Comparison of ENCODE assay signal across 9 cellular contexts in the genomic region with DNA sequence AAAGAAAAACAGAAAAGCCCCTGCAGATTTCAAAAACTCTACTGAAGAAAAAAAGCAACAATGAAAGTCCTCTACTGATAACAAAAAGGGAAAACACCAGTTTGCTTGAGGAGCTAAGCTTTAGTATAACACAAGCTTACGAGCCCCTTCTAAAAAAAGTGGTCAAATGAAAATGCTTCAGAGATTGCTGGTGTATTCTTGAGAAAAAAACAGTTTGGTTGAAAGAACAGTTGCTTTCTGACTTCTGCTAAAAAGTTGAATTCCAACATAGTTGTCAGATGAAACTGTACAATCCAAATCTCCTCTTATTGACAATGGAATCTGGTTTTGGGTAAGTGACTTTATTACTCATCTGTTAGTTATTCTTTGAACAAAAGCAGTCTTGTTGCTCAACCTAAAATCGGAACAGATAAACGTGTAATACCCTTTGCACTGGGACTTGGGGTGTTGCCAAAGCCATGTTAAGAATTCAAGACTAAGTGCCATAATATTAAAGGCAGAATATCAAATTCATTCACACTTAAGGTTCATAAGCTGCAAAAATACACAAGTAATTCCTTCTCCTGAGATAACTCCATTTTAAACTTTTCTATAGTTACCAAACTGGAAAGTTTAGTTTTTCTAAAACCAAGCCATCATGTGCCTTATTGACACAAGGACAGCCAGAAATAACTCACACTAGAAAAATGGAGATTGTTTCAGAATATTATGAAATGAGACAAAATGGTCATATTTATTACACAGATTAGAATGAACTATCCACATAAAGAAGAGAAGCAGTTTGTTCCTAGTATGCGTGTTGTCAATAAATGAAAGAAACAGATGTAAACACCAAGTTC. TPM values are rescaled to one million over a fixed set of nuclear protein-coding genes. Genes with fewer than 3 reads are reported as not detected.
DNase-seq lines count a peak whose midpoint lies in the region; ATAC-seq and TF ChIP-seq lines count a peak whose summit lies in the region.
"Had no signal": no experiment of that assay in that cellular context is flagged by ENCODE, and none has a peak within 500 bp of the region (broad histone marks: within the 10 kb centered on the region; RNA-seq: fewer than 3 reads in every experiment).

No MANE protein-coding gene starts in this region.

- H4K20me1 ChIP-seq in SK-N-SH (ENCODE audit: insufficient read depth), result no peaks in the 10 kb centered on the region
- H4K20me1 ChIP-seq in MM.1S (ENCODE audit: insufficient read depth, low read length), result no peaks in the 10 kb centered on the region
- H4K20me1 ChIP-seq: BLaER1 treated with 17β-estradiol and CSF1 and Interleukin-3, amounts not matched to agents 10 nM and 100 nM had no signal

- TF ChIP-seq EP300 in SK-N-SH (IDR thresholded peaks at IDR 0.05; ENCODE audit: borderline replicate concordance in 1 of 2, low read depth in 1 of 2, low read length in 1 of 2), result peak in 1 of 2 experiments; percentile 94; a peak in 2 of 4 replicates

- H3K27me3 Mint-ChIP-seq in activated CD4-positive, alpha-beta T cell treated with anti-CD3 and anti-CD28 coated beads for 36 hours, result no peaks in the 10 kb centered on the region
- H3K27me3 Mint-ChIP-seq in endothelial cell (ENCODE audit: unreplicated experiment), result no peaks in the 10 kb centered on the region

- intact Hi-C loops in activated CD4-positive, alpha-beta T cell treated with anti-CD3 and anti-CD28 coated beads for 36 hours (cut with DNase I, micrococcal nuclease), result no loop called here
- intact Hi-C loops in left lung (cut with DNase I), result no loop called here

- WGBS in SK-N-SH (ENCODE audit: low lambda C conversion rate), result 25% methylated on average over 4 of the region's 4 CpGs

- no peak for ATAC-seq in activated CD4-positive, alpha-beta T cell treated with anti-CD3 and anti-CD28 coated beads for 36 hours
- ATAC-seq in HG02840 (IDR thresholded peaks at IDR 0.05; ENCODE audit: low FRiP score, unreplicated experiment) (peak; percentile 42), left lung (peak; percentile 73)

- no peaks in the 10 kb centered on the region for H3K9me3 Mint-ChIP-seq in activated CD4-positive, alpha-beta T cell treated with anti-CD3 and anti-CD28 coated beads for 36 hours (ENCODE audit: low read depth)
- H3K9me3 Mint-ChIP-seq in endothelial cell (ENCODE audit: unreplicated experiment), result no peaks in the 10 kb centered on the region

- H3K9ac ChIP-seq in SK-N-SH (peak overlapping the region; percentile 77), MM.1S (ENCODE audit: low read length) (no peak overlapping the region)
- H3K9ac ChIP-seq: BLaER1 treated with 17β-estradiol and CSF1 and Interleukin-3, amounts not matched to agents 10 nM and 100 nM had no signal

- H3K27me3 ChIP-seq in SK-N-SH (ENCODE audit: insufficient read depth) (no peaks in the 10 kb centered on the region), left lung (peaks cover 0 to 8% of the 10 kb centered on the region in 2 donors), MM.1S (replicated peaks; ENCODE audit: insufficient read depth, low read length) (no peaks in the 10 kb centered on the region)
- H3K27me3 ChIP-seq: BLaER1 treated with 17β-estradiol and CSF1 and Interleukin-3, amounts not matched to agents 10 nM and 100 nM had no signal

- no peaks in the 10 kb centered on the region for H3K36me3 ChIP-seq in SK-N-SH (replicated peaks in 1 of 2; ENCODE audit: control insufficient read depth in 1 of 2, insufficient read depth in 2 of 2, low read length in 1 of 2)
- H3K36me3 ChIP-seq in left lung, result no peaks in the 10 kb centered on the region
- H3K36me3 ChIP-seq in MM.1S (replicated peaks; ENCODE audit: insufficient read depth, low read length), result no peaks in the 10 kb centered on the region
- H3K36me3 ChIP-seq: BLaER1 treated with 17β-estradiol and CSF1 and Interleukin-3, amounts not matched to agents 10 nM and 100 nM had no signal

- H3K4me3 ChIP-seq in SK-N-SH (ENCODE audit: low read depth in 2 of 2, low read length in 1 of 2) (peak overlapping the region; percentile 25 to 47; a peak in 3 of 4 replicates), left lung (no peak overlapping the region), MM.1S (ENCODE audit: low read length) (no peak overlapping the region)
- H3K4me3 ChIP-seq: BLaER1 treated with 17β-estradiol and CSF1 and Interleukin-3, amounts not matched to agents 10 nM and 100 nM had no signal

- H3K4me3 Mint-ChIP-seq in activated CD4-positive, alpha-beta T cell treated with anti-CD3 and anti-CD28 coated beads for 36 hours, result peak overlapping the region; percentile 41
- no peak overlapping the region for H3K4me3 Mint-ChIP-seq in endothelial cell (ENCODE audit: unreplicated experiment)

- no peak for TF ChIP-seq RAD21 in SK-N-SH (IDR thresholded peaks at IDR 0.05; ENCODE audit: low read length)

- H3K9me2 ChIP-seq in SK-N-SH (no peaks in the 10 kb centered on the region), MM.1S (replicated peaks; ENCODE audit: insufficient read depth, low read length) (no peaks in the 10 kb centered on the region)

- peak overlapping the region; percentile 19; the same call in 1 of the 2 replicates for H2AFZ ChIP-seq in SK-N-SH (ENCODE audit: low read depth)
- H2AFZ ChIP-seq in MM.1S (ENCODE audit: low read length), result no peak overlapping the region

- CTCF ChIA-PET in activated CD4-positive, alpha-beta T cell treated with anti-CD3 and anti-CD28 coated beads for 36 hours (lab: Charles Lee), result interaction anchor here (1.1 kb wide), 1 partner anchor 278 kb away, joined by 4 read pairs; no protein-coding TSS in a partner anchor
- CTCF ChIA-PET in SK-N-SH (lab: Yijun Ruan, JAX), result no interaction called here

- H3K4me1 Mint-ChIP-seq in activated CD4-positive, alpha-beta T cell treated with anti-CD3 and anti-CD28 coated beads for 36 hours, result peaks cover 26% of the 10 kb centered on the region
- peaks cover 12% of the 10 kb centered on the region for H3K4me1 Mint-ChIP-seq in endothelial cell (ENCODE audit: unreplicated experiment)

- POLR2A ChIA-PET in activated CD4-positive, alpha-beta T cell treated with anti-CD3 and anti-CD28 coated beads for 36 hours (lab: Charles Lee), result interaction anchor here (0.7 kb wide), 1 partner anchor 336 kb away, joined by 8 read pairs; no protein-coding TSS in a partner anchor
- POLR2A ChIA-PET in SK-N-SH (lab: Yijun Ruan, JAX), result no interaction called here

- no peak for TF ChIP-seq CTCF in SK-N-SH (IDR thresholded peaks at IDR 0.05)
- no peak for TF ChIP-seq CTCF in left lung (IDR thresholded peaks at IDR 0.05)
- no peak for TF ChIP-seq CTCF in endothelial cell (IDR thresholded peaks at IDR 0.05; ENCODE audit: unreplicated experiment)
- TF ChIP-seq CTCF in MM.1S (IDR thresholded peaks at IDR 0.05; ENCODE audit: low read length), result no peak

- peak overlapping the region; percentile 44 for H3K27ac Mint-ChIP-seq in activated CD4-positive, alpha-beta T cell treated with anti-CD3 and anti-CD28 coated beads for 36 hours
- H3K27ac Mint-ChIP-seq in endothelial cell (ENCODE audit: unreplicated experiment), result no peak overlapping the region

- H3F3A ChIP-seq in SK-N-SH (replicated peaks; ENCODE audit: insufficient read depth), result peaks cover 28% of the 10 kb centered on the region
- peaks cover 13% of the 10 kb centered on the region for H3F3A ChIP-seq in MM.1S (ENCODE audit: insufficient read depth, low read length)

- H3K9me3 ChIP-seq in SK-N-SH (no peaks in the 10 kb centered on the region; the same call in 1 of the 2 replicates), left lung (no peaks in the 10 kb centered on the region), MM.1S (replicated peaks; ENCODE audit: insufficient read depth, low read length) (no peaks in the 10 kb centered on the region)

- no peaks in the 10 kb centered on the region for H3K36me3 Mint-ChIP-seq in activated CD4-positive, alpha-beta T cell treated with anti-CD3 and anti-CD28 coated beads for 36 hours (ENCODE audit: low read depth)
- no peaks in the 10 kb centered on the region for H3K36me3 Mint-ChIP-seq in endothelial cell (ENCODE audit: low read depth, unreplicated experiment)

- H3K27ac ChIP-seq in SK-N-SH (ENCODE audit: low read depth in 2 of 2, low read length in 1 of 2) (peak overlapping the region; percentile 80 to 97; a peak in 3 of 4 replicates), left lung (peak overlapping the region; percentile 30 to 49), MM.1S (ENCODE audit: low read length) (no peak overlapping the region)
- H3K27ac ChIP-seq: BLaER1 treated with 17β-estradiol and CSF1 and Interleukin-3, amounts not matched to agents 10 nM and 100 nM had no signal

- peak overlapping the region; percentile 73 for H3K4me2 ChIP-seq in SK-N-SH
- no peak overlapping the region for H3K4me2 ChIP-seq in MM.1S (ENCODE audit: low read depth, low read length)

- H3K79me2 ChIP-seq in SK-N-SH (ENCODE audit: insufficient read depth), result no peaks in the 10 kb centered on the region
- H3K79me2 ChIP-seq in MM.1S (ENCODE audit: low read length), result no peaks in the 10 kb centered on the region

- H3K4me1 ChIP-seq in SK-N-SH (ENCODE audit: control insufficient read depth in 1 of 2, insufficient read depth in 2 of 2, low read depth in 1 of 2, low read length in 1 of 2), result peaks cover 0 to 33% of the 10 kb centered on the region in 2 experiments; a peak in 3 of 4 replicates
- H3K4me1 ChIP-seq in left lung, result no peaks in the 10 kb centered on the region
- peaks cover 17% of the 10 kb centered on the region for H3K4me1 ChIP-seq in MM.1S (ENCODE audit: low read length)

- DNase-seq in activated CD4-positive, alpha-beta T cell treated with anti-CD3 and anti-CD28 coated beads for 36 hours, result no peak
- DNase-seq in activated CD4-positive, alpha-beta T cell treated with anti-CD3 and anti-CD28 coated beads for 1 hour, result no peak
- DNase-seq in SK-N-SH, result no peak
- DNase-seq in left lung, result no peak
- DNase-seq in endothelial cell (ENCODE audit: low spot score), result no peak
- no peak for DNase-seq in MM.1S
- DNase-seq in NCI-H2081 treated with DMSO at 0.1 percent for 48 hours (lab: John Stamatoyannopoulos, UW), result no peak

TF ChIP-seq in SK-N-SH, 30 proteins besides CTCF, POLR2A, EP300 and RAD21 (continues in another document):
- TF ChIP-seq RXRA (IDR thresholded peaks at IDR 0.05; ENCODE audit: borderline replicate concordance, low read depth) (peak; percentile 75; the same call in 1 of the 2 replicates), FOSL2 (IDR thresholded peaks at IDR 0.05; ENCODE audit: borderline replicate concordance, low read depth) (peak; percentile 88; the same call in 1 of the 2 replicates)

RNA-seq across cellular contexts. Expression of a gene that starts 45.3 kb away (rescaled TPM):
- total RNA-seq in activated CD4-positive, alpha-beta T cell treated with anti-CD3 and anti-CD28 coated beads for 36 hours, result 10 to 100 TPM; 10.1 to 10.8 TPM
- polyA plus RNA-seq in SK-N-SH (2012; rRNA removed), result 20.5 and 29.5 TPM in 2 replicates
- polyA plus RNA-seq in SK-N-SH (2012; cell fraction: cytosol; rRNA removed), result 33.2 and 42.1 TPM in 2 replicates
- polyA plus RNA-seq in SK-N-SH (2012; cell fraction: nucleus; rRNA removed), result 14.2 and 22.2 TPM in 2 replicates
- total RNA-seq in left lung (10 to 100 TPM; 11.1 to 15.0 TPM), endothelial cell (ENCODE audit: unreplicated experiment) (14.4 TPM)

Comparison
In these comparisons a context has a peak if more than half of its experiments do, and no peak if none do; other contexts are left out.
1. H3K4me3 ChIP-seq: peak in SK-N-SH (2 of 2); none in left lung (0 of 2) and MM.1S (single experiment).